ENCODE assay signal across 22 cellular contexts in the genomic region with DNA sequence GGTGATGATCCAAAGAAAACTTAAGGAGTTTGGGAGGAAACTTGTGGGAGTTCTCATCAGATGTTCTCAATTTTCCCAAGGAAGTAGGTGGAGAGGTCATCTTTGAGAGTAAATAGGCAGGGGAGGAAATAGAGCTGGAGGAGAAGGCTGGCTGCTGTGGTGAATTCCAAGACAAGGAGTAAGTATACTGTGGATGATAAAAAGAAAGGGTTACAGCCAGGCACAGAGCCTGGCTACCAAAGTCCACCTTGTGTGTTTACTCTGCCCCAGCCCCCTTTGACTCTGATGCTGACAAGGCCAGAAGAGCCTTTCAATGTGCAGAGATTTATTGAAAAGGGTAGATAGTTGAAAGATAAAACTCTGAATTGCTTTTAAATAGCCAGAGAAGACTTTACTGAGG.
DNase-seq lines count a peak whose midpoint lies in the region; TF ChIP-seq lines count a peak whose summit lies in the region.
"Had no signal": no experiment of that assay in that cellular context is flagged by ENCODE, and none has a peak within 500 bp of the region (broad histone marks: within the 10 kb centered on the region; RNA-seq: fewer than 3 reads in every experiment).

No MANE protein-coding gene starts in this region.

- intact Hi-C loops in Calu3 (cut with micrococcal nuclease; ENCODE audit: unreplicated experiment): no loop called here
- intact Hi-C loops in dendritic cell treated with granulocyte-macrophage colony-stimulating factor and Interleukin-4, amounts not matched to agents 40 ng/mL and 50 ng/mL, for 4 days (cut with micrococcal nuclease): loop anchor here (10.0 kb wide), 1 partner anchor 349 kb away; no protein-coding TSS in a partner anchor

- no peaks in the 10 kb centered on the region for H3K79me2 ChIP-seq in MM.1S (ENCODE audit: low read length)

- H2AFZ ChIP-seq in MM.1S (ENCODE audit: low read length): no peak overlapping the region

- TF ChIP-seq CTCF in Calu3 (IDR thresholded peaks at IDR 0.05; ENCODE audit: unreplicated experiment): no peak
- TF ChIP-seq CTCF in neutrophil (IDR thresholded peaks at IDR 0.05): no peak
- TF ChIP-seq CTCF in MM.1S (IDR thresholded peaks at IDR 0.05; ENCODE audit: low read length): no peak

- peaks cover 48% of the 10 kb centered on the region for H3K4me1 Mint-ChIP-seq in Calu3 (ENCODE audit: low read depth, unreplicated experiment)
- peaks cover 27% of the 10 kb centered on the region for H3K4me1 Mint-ChIP-seq in dendritic cell treated with granulocyte-macrophage colony-stimulating factor and Interleukin-4, amounts not matched to agents 40 ng/mL and 50 ng/mL, for 4 days (ENCODE audit: low read depth)
- H3K4me1 Mint-ChIP-seq: activated CD4-positive, alpha-beta T cell treated with anti-CD3 and anti-CD28 coated beads, Interleukin-2, amount 10 ng/mL, durations not matched to agents 24 days and 14 days; naive thymus-derived CD8-positive, alpha-beta T cell; T-cell had no signal

- H3K4me3 Mint-ChIP-seq in Calu3 (ENCODE audit: low read depth, unreplicated experiment): no peak overlapping the region
- H3K4me3 Mint-ChIP-seq in dendritic cell treated with granulocyte-macrophage colony-stimulating factor and Interleukin-4, amounts not matched to agents 40 ng/mL and 50 ng/mL, for 4 days: no peak overlapping the region
- H3K4me3 Mint-ChIP-seq: activated CD4-positive, alpha-beta T cell treated with anti-CD3 and anti-CD28 coated beads, Interleukin-2, amount 10 ng/mL, durations not matched to agents 24 days and 14 days; naive thymus-derived CD8-positive, alpha-beta T cell; T-cell had no signal

- no TSS peak for BruUV-seq in Calu3 (replicated peaks; lab: Mats Ljungman, UMichigan)

- DNase-seq in Calu3 (no peak), kidney glomerular epithelial cell (lab: John Stamatoyannopoulos, UW) (peak; percentile 27), HEK293T (ENCODE audit: extremely low spot score) (no peak), MM.1S (no peak), NCI-H82 (lab: John Stamatoyannopoulos, UW) (no peak), retina (no peak)
- DNase-seq: activated CD4-positive, alpha-beta T cell treated with anti-CD3 and anti-CD28 coated beads, Interleukin-2, amount 10 ng/mL, durations not matched to agents 24 days and 14 days; activated CD8-positive, alpha-beta memory T cell treated with anti-CD3 and anti-CD28 coated beads, Interleukin-2, amount 50 U/mL, for 4 hours; activated gamma-delta T cell; erythroblast; mammary epithelial cell; naive thymus-derived CD8-positive, alpha-beta T cell; NCI-H1092; NCI-H2081 treated with DMSO at 0.1 percent for 48 hours; NCI-H526; psoas muscle; SHP77; stimulated activated CD4-positive, alpha-beta T cell treated with anti-CD3 and anti-CD28 coated beads, Interleukin-15, amount 100 ng/mL, for 24 hours; T-cell had no signal

- CTCF ChIA-PET in Calu3 (lab: Charles Lee) (no interaction called here), HEK293T (lab: Yijun Ruan, JAX) (no interaction called here)

- peaks cover 5% of the 10 kb centered on the region for H3K36me3 Mint-ChIP-seq in Calu3 (ENCODE audit: insufficient read depth, unreplicated experiment)
- no peaks in the 10 kb centered on the region for H3K36me3 Mint-ChIP-seq in dendritic cell treated with granulocyte-macrophage colony-stimulating factor and Interleukin-4, amounts not matched to agents 40 ng/mL and 50 ng/mL, for 4 days (ENCODE audit: low read depth)
- H3K36me3 Mint-ChIP-seq: naive thymus-derived CD8-positive, alpha-beta T cell; T-cell had no signal

- no peaks in the 10 kb centered on the region for H3K27me3 ChIP-seq in neutrophil
- H3K27me3 ChIP-seq in MM.1S (replicated peaks; ENCODE audit: insufficient read depth, low read length): no peaks in the 10 kb centered on the region

- H3K9me3 Mint-ChIP-seq in Calu3 (ENCODE audit: low read depth, unreplicated experiment): peaks cover 11% of the 10 kb centered on the region
- no peaks in the 10 kb centered on the region for H3K9me3 Mint-ChIP-seq in dendritic cell treated with granulocyte-macrophage colony-stimulating factor and Interleukin-4, amounts not matched to agents 40 ng/mL and 50 ng/mL, for 4 days
- H3K9me3 Mint-ChIP-seq: activated CD4-positive, alpha-beta T cell treated with anti-CD3 and anti-CD28 coated beads, Interleukin-2, amount 10 ng/mL, durations not matched to agents 24 days and 14 days had no signal

- POLR2A ChIA-PET in HEK293T (lab: Yijun Ruan, JAX): no interaction called here

- H3K4me1 ChIP-seq in neutrophil (ENCODE audit: control insufficient read depth in 1 of 2, insufficient read depth in 1 of 2, low read depth in 1 of 2, low read length in 1 of 2) (peaks cover 44 to 48% of the 10 kb centered on the region in 2 experiments), MM.1S (ENCODE audit: low read length) (no peaks in the 10 kb centered on the region)
- H3K4me1 ChIP-seq: psoas muscle had no signal

- H3K9me2 ChIP-seq in MM.1S (replicated peaks; ENCODE audit: insufficient read depth, low read length): no peaks in the 10 kb centered on the region

- no peaks in the 10 kb centered on the region for H3K9me3 ChIP-seq in neutrophil
- H3K9me3 ChIP-seq in MM.1S (replicated peaks; ENCODE audit: insufficient read depth, low read length): no peaks in the 10 kb centered on the region
- H3K9me3 ChIP-seq: psoas muscle had no signal

- no peak overlapping the region for H3K4me2 ChIP-seq in MM.1S (ENCODE audit: low read depth, low read length)
- H3K4me2 ChIP-seq: KMS-11 had no signal

- H3F3A ChIP-seq in MM.1S (ENCODE audit: insufficient read depth, low read length): no peaks in the 10 kb centered on the region

- no peak overlapping the region for H3K9ac ChIP-seq in MM.1S (ENCODE audit: low read length)
- H3K9ac ChIP-seq: KMS-11 had no signal

- H3K27ac ChIP-seq in neutrophil: peak overlapping the region; percentile 89
- no peak overlapping the region for H3K27ac ChIP-seq in MM.1S (ENCODE audit: low read length)
- H3K27ac ChIP-seq: KMS-11, psoas muscle had no signal

- peak overlapping the region; percentile 14 for H3K27ac Mint-ChIP-seq in Calu3 (ENCODE audit: unreplicated experiment)
- peak overlapping the region; percentile 4 for H3K27ac Mint-ChIP-seq in dendritic cell treated with granulocyte-macrophage colony-stimulating factor and Interleukin-4, amounts not matched to agents 40 ng/mL and 50 ng/mL, for 4 days
- H3K27ac Mint-ChIP-seq: activated CD4-positive, alpha-beta T cell treated with anti-CD3 and anti-CD28 coated beads, Interleukin-2, amount 10 ng/mL, durations not matched to agents 24 days and 14 days; naive thymus-derived CD8-positive, alpha-beta T cell; T-cell had no signal

- H3K36me3 ChIP-seq in neutrophil (no peaks in the 10 kb centered on the region), MM.1S (replicated peaks; ENCODE audit: insufficient read depth, low read length) (no peaks in the 10 kb centered on the region)

- H3K4me3 ChIP-seq in neutrophil (ENCODE audit: low read depth in 1 of 2, low read length in 1 of 2): no peak overlapping the region
- no peak overlapping the region for H3K4me3 ChIP-seq in MM.1S (ENCODE audit: low read length)
- H3K4me3 ChIP-seq: psoas muscle had no signal

- no peaks in the 10 kb centered on the region for H4K20me1 ChIP-seq in MM.1S (ENCODE audit: insufficient read depth, low read length)

- H3K27me3 Mint-ChIP-seq in Calu3 (ENCODE audit: unreplicated experiment): no peaks in the 10 kb centered on the region
- no peaks in the 10 kb centered on the region for H3K27me3 Mint-ChIP-seq in dendritic cell treated with granulocyte-macrophage colony-stimulating factor and Interleukin-4, amounts not matched to agents 40 ng/mL and 50 ng/mL, for 4 days
- H3K27me3 Mint-ChIP-seq: activated CD4-positive, alpha-beta T cell treated with anti-CD3 and anti-CD28 coated beads, Interleukin-2, amount 10 ng/mL, durations not matched to agents 24 days and 14 days had no signal

TF ChIP-seq in HEK293T, 16 proteins besides CTCF, POLR2A, EP300 and RAD21:
- no peak for TF ChIP-seq HDGF (IDR thresholded peaks at IDR 0.05; ENCODE audit: borderline replicate concordance)
- no peak for TF ChIP-seq LEF1 (IDR thresholded peaks at IDR 0.05; ENCODE audit: borderline replicate concordance)
- TF ChIP-seq ELF4 (IDR thresholded peaks at IDR 0.05): no peak
- no peak for TF ChIP-seq FOXK2 (IDR thresholded peaks at IDR 0.05)
- TF ChIP-seq TARDBP (IDR thresholded peaks at IDR 0.05): no peak
- TF ChIP-seq FOXA1 (IDR thresholded peaks at IDR 0.05): no peak
- TF ChIP-seq SP1 (IDR thresholded peaks at IDR 0.05): no peak
- TF ChIP-seq ZNF384 (IDR thresholded peaks at IDR 0.05): no peak
- TF ChIP-seq SUZ12 (IDR thresholded peaks at IDR 0.05): no peak
- no peak for TF ChIP-seq FOXM1 (IDR thresholded peaks at IDR 0.05; ENCODE audit: borderline replicate concordance)
TF ChIP-seq in HEK293T: peak in this region for 0.
